ENCODE assay signal across 8 cellular contexts in the genomic region with DNA sequence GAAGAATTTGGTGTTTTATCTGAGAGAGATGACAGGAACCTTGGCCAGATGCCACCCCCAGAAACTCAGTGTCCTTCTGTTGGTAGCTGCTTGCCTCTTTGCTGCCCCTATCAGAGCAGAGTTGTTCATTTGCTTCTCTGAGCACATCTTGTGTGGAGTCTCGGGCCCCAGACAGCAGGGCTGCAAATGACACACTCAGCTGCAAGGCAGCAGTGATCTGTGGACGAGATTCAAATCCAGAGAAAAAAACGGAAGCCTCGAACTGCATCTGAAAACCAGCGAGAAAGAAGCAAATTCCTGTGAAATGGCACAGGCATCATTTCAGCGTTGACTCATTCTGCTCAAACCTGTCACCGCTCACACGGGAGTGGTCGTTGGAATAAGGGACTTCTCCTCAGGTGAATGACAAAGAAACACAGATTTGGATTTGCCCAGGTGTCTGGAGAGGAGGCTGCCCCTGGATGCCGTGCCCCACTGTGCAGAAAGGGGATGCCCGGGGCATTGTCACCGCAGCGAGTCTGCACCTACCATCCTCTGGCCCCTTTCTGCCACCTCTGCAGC.
DNase-seq lines count a peak whose midpoint lies in the region; ATAC-seq lines count a peak whose summit lies in the region.

No MANE protein-coding gene starts in this region.

- ATAC-seq in GM19035 (IDR thresholded peaks at IDR 0.05; ENCODE audit: unreplicated experiment) (peak; percentile 29), HG03354 (IDR thresholded peaks at IDR 0.05; ENCODE audit: poor library complexity, severe bottlenecking, unreplicated experiment) (peak; percentile 23), GM18858 (IDR thresholded peaks at IDR 0.05; ENCODE audit: unreplicated experiment) (no peak)

- DNase-seq in activated CD4-positive, alpha-beta T cell treated with anti-CD3 and anti-CD28 coated beads, Interleukin-2, amount 50 U/mL, for 48 hours, result peak; percentile 60 to 71
- DNase-seq in germinal center (ENCODE audit: low spot score) (peak; percentile 58), NCI-H510A (lab: John Stamatoyannopoulos, UW) (no peak), GM19240 (ENCODE audit: insufficient read length, low spot score) (no peak)
- peak; percentile 21 for DNase-seq in stimulated activated CD8-positive, alpha-beta memory T cell treated with anti-CD3 and anti-CD28 coated beads, Interleukin-15, amount 100 ng/mL, for 24 hours (ENCODE audit: low read depth)

Comparison
In these comparisons a context has a peak if more than half of its experiments do, and no peak if none do; other contexts are left out.
1. DNase-seq: peak in activated CD4-positive, alpha-beta T cell treated with anti-CD3 and anti-CD28 coated beads, Interleukin-2, amount 50 U/mL, for 48 hours (2 of 2), germinal center (single experiment) and stimulated activated CD8-positive, alpha-beta memory T cell treated with anti-CD3 and anti-CD28 coated beads, Interleukin-15, amount 100 ng/mL, for 24 hours (single experiment); none in NCI-H510A (single experiment) and GM19240 (single experiment).